Comparison of ENCODE assay signal across 12 cellular contexts in the genomic region with DNA sequence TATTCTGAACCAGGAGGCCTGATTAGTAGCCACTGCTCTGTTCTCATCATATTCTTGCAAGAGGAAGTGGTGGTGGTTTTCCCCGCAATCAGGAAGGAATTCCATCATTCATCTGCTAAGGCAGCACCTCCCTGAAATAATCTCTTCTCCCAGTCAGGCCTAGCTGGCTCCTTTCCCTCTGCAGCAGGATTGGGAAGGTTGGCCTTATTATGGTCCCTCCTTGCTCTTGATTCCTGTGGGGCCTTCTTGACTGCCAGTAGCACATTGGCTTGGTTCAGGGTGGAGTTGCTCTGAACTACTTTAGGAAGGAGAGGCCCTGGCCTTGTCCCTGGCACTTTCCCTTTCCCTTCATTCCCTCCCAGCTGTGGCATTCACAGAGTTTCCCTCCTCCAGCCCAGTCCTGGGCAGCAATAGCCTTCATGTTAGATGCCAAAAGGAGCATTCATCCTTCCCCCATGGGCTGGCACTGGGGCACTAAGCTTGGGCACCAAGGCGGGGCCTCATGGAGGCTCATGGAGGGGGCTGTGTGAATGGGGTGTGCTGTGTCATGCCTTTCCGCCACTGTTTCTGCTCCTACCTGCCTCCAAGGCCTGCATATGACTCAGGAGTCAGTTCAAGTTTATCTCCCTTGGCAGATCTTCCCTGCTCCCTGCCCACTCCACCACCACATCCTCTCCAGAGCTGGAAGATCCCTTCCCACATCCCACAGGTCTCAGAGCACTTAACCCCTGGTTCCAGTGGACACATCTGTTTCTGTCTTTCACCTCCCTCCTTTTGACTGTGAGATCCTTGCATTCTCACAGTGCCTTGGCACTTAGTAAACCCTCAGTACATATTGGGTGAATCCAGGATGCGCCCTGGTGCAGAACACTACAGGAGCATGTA. TPM values are rescaled to one million over a fixed set of nuclear protein-coding genes. Genes with fewer than 3 reads are reported as not detected.
A peak's percentile ranks its signal among the peaks of the same experiment; 100 is the strongest.
DNase-seq lines count a peak whose midpoint lies in the region; ATAC-seq lines count a peak whose summit lies in the region.
"Had no signal": no experiment of that assay in that cellular context is flagged by ENCODE, and none has a peak within 500 bp of the region (broad histone marks: within the 10 kb centered on the region; RNA-seq: fewer than 3 reads in every experiment).

No MANE protein-coding gene starts in this region.

- H3K36me3 ChIP-seq in skeletal muscle tissue (ENCODE audit: control insufficient read depth in 3 of 3, insufficient read depth in 3 of 3, low read length in 3 of 3): no peaks in the 10 kb centered on the region

- DNase-seq in DMS79 treated with DMSO at 0.1 percent for 48 hours (lab: John Stamatoyannopoulos, UW) (peak; percentile 69), DMS79 (lab: John Stamatoyannopoulos, UW) (no peak), RPMI7951 (ENCODE audit: low read depth) (peak; percentile 99), NCI-H1930 (lab: John Stamatoyannopoulos, UW) (no peak), cerebellum (ENCODE audit: low spot score) (no peak)
- DNase-seq: KG1, psoas muscle had no signal

- H3K27ac ChIP-seq in skeletal muscle tissue (ENCODE audit: low read depth, low read length): peak overlapping the region; percentile 32
- H3K27ac ChIP-seq: 22Rv1, psoas muscle, VCaP had no signal

- no peaks in the 10 kb centered on the region for H3K9me3 ChIP-seq in skeletal muscle tissue (ENCODE audit: control insufficient read depth in 3 of 3, low read length in 3 of 3)
- H3K9me3 ChIP-seq: psoas muscle had no signal

- H3K4me1 ChIP-seq in skeletal muscle tissue (ENCODE audit: control insufficient read depth in 3 of 3, insufficient read depth in 3 of 3, low read length in 3 of 3): peaks cover 6 to 9% (median 8%) of the 10 kb centered on the region in 3 donors
- H3K4me1 ChIP-seq: psoas muscle had no signal

- H3K9ac ChIP-seq in skeletal muscle tissue (ENCODE audit: low read depth in 1 of 3, low read length in 3 of 3): no peak overlapping the region

- no peaks in the 10 kb centered on the region for H3K27me3 ChIP-seq in skeletal muscle tissue (ENCODE audit: control insufficient read depth in 3 of 3, insufficient read depth in 3 of 3, low read length in 3 of 3)

- H3K4me3 ChIP-seq in skeletal muscle tissue (ENCODE audit: low read length in 3 of 3): no peak overlapping the region
- H3K4me3 ChIP-seq: psoas muscle had no signal

- ATAC-seq in esophagus mucosa (peak; percentile 88), GM18907 (IDR thresholded peaks at IDR 0.05; ENCODE audit: unreplicated experiment) (no peak)

RNA-seq across cellular contexts. Expression of a gene that starts 27.6 kb away (rescaled TPM):
- 241 and 316 TPM in 2 replicates for total RNA-seq in RPMI7951 (2014; rRNA removed; shearing (Covaris generic))
- total RNA-seq in esophagus mucosa: 814 TPM
- 133 TPM for total RNA-seq in skeletal muscle tissue
- 6.0 TPM for total RNA-seq in cerebellum

Comparison
In these comparisons a context has a peak if more than half of its experiments do, and no peak if none do; other contexts are left out.
1. DNase-seq: peak in DMS79 treated with DMSO at 0.1 percent for 48 hours (single experiment) and RPMI7951 (single experiment); none in DMS79 (single experiment), NCI-H1930 (0 of 2) and cerebellum (single experiment).
2. RNA of a gene that starts 27.6 kb away (total RNA-seq): 814 TPM in esophagus mucosa (single experiment), 241 to 316 TPM in RPMI7951 and 133 TPM in skeletal muscle tissue (single experiment); 6.0 TPM in cerebellum (single experiment); every median in the first group is over 10 times any median in the second.